ENCODE assay signal across 19 cellular contexts in genomic region chr4:47640911-47641310, GRCh38.
"Had no signal": no experiment of that assay in that cellular context is flagged by ENCODE, and none has a peak within 500 bp of the region (broad histone marks: within the 10 kb centered on the region; RNA-seq: fewer than 3 reads in every experiment).

No MANE protein-coding gene starts in this region.

- H3K9me3 ChIP-seq: uterus had no signal

- DNase-seq: activated CD4-positive, alpha-beta memory T cell treated with anti-CD3 and anti-CD28 coated beads, Interleukin-2, amount 10 ng/mL, durations not matched to agents 7 days and 5 days; activated CD4-positive, alpha-beta T cell treated with anti-CD3 and anti-CD28 coated beads for 48 hours; activated CD4-positive, CD25-positive, alpha-beta regulatory T cell; activated CD8-positive, alpha-beta memory T cell treated with anti-CD3 and anti-CD28 coated beads, Interleukin-2, amount 10 ng/mL, durations not matched to agents 7 days and 5 days; activated naive CD8-positive, alpha-beta T cell treated with anti-CD3 and anti-CD28 coated beads for 36 hours; effector CD8-positive, alpha-beta T cell; hippocampal formation; kidney; nucleus accumbens; posterior cingulate gyrus; T-helper 1 cell; T1000; uterus had no signal

- H3K27me3 Mint-ChIP-seq: dendritic cell treated with granulocyte-macrophage colony-stimulating factor and Interleukin-4, amounts not matched to agents 40 ng/mL and 50 ng/mL, for 4 days had no signal

- H3K27me3 ChIP-seq: foreskin keratinocyte, tibial nerve, uterus had no signal

- H3K27ac Mint-ChIP-seq: activated CD4-positive, alpha-beta memory T cell treated with anti-CD3 and anti-CD28 coated beads, Interleukin-2, amount 10 ng/mL, durations not matched to agents 7 days and 5 days; activated CD8-positive, alpha-beta memory T cell treated with anti-CD3 and anti-CD28 coated beads, Interleukin-2, amount 10 ng/mL, durations not matched to agents 7 days and 5 days; activated naive CD8-positive, alpha-beta T cell treated with anti-CD3 and anti-CD28 coated beads for 36 hours; dendritic cell treated with granulocyte-macrophage colony-stimulating factor and Interleukin-4, amounts not matched to agents 40 ng/mL and 50 ng/mL, for 4 days; mesothelial cell of epicardium; nephron; stimulated activated naive CD8-positive, alpha-beta T cell treated with anti-CD3 and anti-CD28 coated beads, Interleukin-15, Interleukin-2, amounts not matched to agents 100 ng/mL and 50 ng/mL, for 24 hours had no signal

- FAIRE-seq: kidney had no signal

- H3K4me3 Mint-ChIP-seq: activated CD4-positive, alpha-beta memory T cell treated with anti-CD3 and anti-CD28 coated beads, Interleukin-2, amount 10 ng/mL, durations not matched to agents 7 days and 5 days; activated CD8-positive, alpha-beta memory T cell treated with anti-CD3 and anti-CD28 coated beads, Interleukin-2, amount 10 ng/mL, durations not matched to agents 7 days and 5 days; activated naive CD8-positive, alpha-beta T cell treated with anti-CD3 and anti-CD28 coated beads for 36 hours; dendritic cell treated with granulocyte-macrophage colony-stimulating factor and Interleukin-4, amounts not matched to agents 40 ng/mL and 50 ng/mL, for 4 days; mesothelial cell of epicardium; nephron; stimulated activated naive CD8-positive, alpha-beta T cell treated with anti-CD3 and anti-CD28 coated beads, Interleukin-15, Interleukin-2, amounts not matched to agents 100 ng/mL and 50 ng/mL, for 24 hours had no signal

- H3K27ac ChIP-seq: foreskin keratinocyte, uterus had no signal

- H3K4me1 ChIP-seq: uterus had no signal

- H3K36me3 ChIP-seq: tibial nerve, uterus had no signal

- H3K4me1 Mint-ChIP-seq: activated CD4-positive, alpha-beta memory T cell treated with anti-CD3 and anti-CD28 coated beads, Interleukin-2, amount 10 ng/mL, durations not matched to agents 7 days and 5 days had no signal

- H3K4me3 ChIP-seq: tibial nerve, uterus had no signal

- H3K36me3 Mint-ChIP-seq: activated CD8-positive, alpha-beta memory T cell treated with anti-CD3 and anti-CD28 coated beads, Interleukin-2, amount 10 ng/mL, durations not matched to agents 7 days and 5 days had no signal
